Comparison of ENCODE assay signal across 25 cellular contexts in genomic region chr10:43350139-43350538, GRCh38. TPM values are rescaled to one million over a fixed set of nuclear protein-coding genes. Genes with fewer than 3 reads are reported as not detected.
DNase-seq lines count a peak whose midpoint lies in the region; ATAC-seq, FAIRE-seq and TF ChIP-seq lines count a peak whose summit lies in the region.
"Had no signal": no experiment of that assay in that cellular context is flagged by ENCODE, and none has a peak within 500 bp of the region (broad histone marks: within the 10 kb centered on the region; RNA-seq: fewer than 3 reads in every experiment).

No MANE protein-coding gene starts in this region.

- DNase-seq in HT-29 (ENCODE audit: low spot score) (peak; percentile 85), SK-N-DZ (ENCODE audit: low spot score) (peak; percentile 78), fibroblast of the aortic adventitia (ENCODE audit: low read depth) (peak; percentile 21), small intestine (peak; percentile 73), mucosa of gallbladder (ENCODE audit: low spot score) (no peak), GM13977 (ENCODE audit: low spot score) (no peak)
- DNase-seq: activated T-cell treated with anti-CD3 and anti-CD28 coated beads, Interleukin-2, amount 50 U/mL, for 24 hours; adrenal gland; HCEC 1CT; NCI-H2107; NCI-H446 treated with DMSO at 0.1 percent for 48 hours; psoas muscle; stimulated activated CD4-positive, alpha-beta T cell treated with anti-CD3 and anti-CD28 coated beads, Interleukin-1b, Interleukin-23, amount 100 ng/mL, for 48 hours; T1000 had no signal

- ATAC-seq in HG03378 (IDR thresholded peaks at IDR 0.05; ENCODE audit: unreplicated experiment): no peak
- ATAC-seq: psoas muscle; stimulated activated effector memory CD8-positive, alpha-beta T cell treated with anti-CD3 and anti-CD28 coated beads, Interleukin-12 subunit alpha, Interleukin-12 subunit beta, amount 100 ng/mL, for 72 hours had no signal

- in situ Hi-C loops in GM13977 (cut with MboI; ENCODE audit: low pct_unique_long_range_greater_than_20kb, low sequenced_read_pairs, unreplicated experiment): no loop called here

- H3K36me3 ChIP-seq in small intestine (ENCODE audit: control insufficient read depth in 2 of 2, insufficient read depth in 2 of 2, low read length in 2 of 2): no peaks in the 10 kb centered on the region
- H3K36me3 ChIP-seq: adrenal gland, neural progenitor cell had no signal

- H3K4me1 ChIP-seq in small intestine (ENCODE audit: control insufficient read depth in 2 of 2, insufficient read depth in 1 of 2, low read depth in 1 of 2, low read length in 1 of 2): no peaks in the 10 kb centered on the region
- H3K4me1 ChIP-seq: psoas muscle had no signal

- H3K27ac ChIP-seq in small intestine (ENCODE audit: low read depth in 1 of 2, low read length in 1 of 2): no peak overlapping the region
- H3K27ac ChIP-seq: adrenal gland, neural progenitor cell, psoas muscle had no signal

- 13 to 45% (median 33%) methylated on average over 6 of the region's 6 CpGs for WGBS in small intestine, 3 donors

- no peak for FAIRE-seq in small intestine (lab: Jason Lieb, UNC)
- FAIRE-seq: endothelial cell of umbilical vein, RCC 7860 had no signal

- no peaks in the 10 kb centered on the region for H3K27me3 ChIP-seq in small intestine (ENCODE audit: control insufficient read depth in 2 of 2, insufficient read depth in 2 of 2, low read length in 2 of 2)
- H3K27me3 ChIP-seq: neural progenitor cell had no signal

- no peaks in the 10 kb centered on the region for H3K9me3 ChIP-seq in small intestine (ENCODE audit: control insufficient read depth, low read depth)
- H3K9me3 ChIP-seq: adrenal gland, psoas muscle had no signal

- H3K4me3 ChIP-seq in fibroblast of the aortic adventitia (ENCODE audit: low read depth, low read length): no peak overlapping the region
- no peak overlapping the region for H3K4me3 ChIP-seq in small intestine (ENCODE audit: low read depth in 1 of 2, low read length in 2 of 2)
- H3K4me3 ChIP-seq: adrenal gland, neural progenitor cell, psoas muscle had no signal

- TF ChIP-seq CTCF in fibroblast of the aortic adventitia (IDR thresholded peaks at IDR 0.05; ENCODE audit: insufficient read depth, low read length) (no peak), GM13977 (IDR thresholded peaks at IDR 0.05; ENCODE audit: extremely low read depth, insufficient read depth, missing control alignments) (no peak)

RNA-seq across cellular contexts. Expression of gene FXYD4, which starts 21.3 kb away (rescaled TPM):
- not detected in 2 replicates for total RNA-seq in HT-29 (2014; rRNA removed; shearing (Covaris generic))
- polyA plus RNA-seq in SK-N-DZ (2014; cell fraction: cytosol; rRNA removed): not detected in 2 replicates
- polyA plus RNA-seq in SK-N-DZ (2014; cell fraction: nucleus; rRNA removed): not detected in 2 replicates
- total RNA-seq in fibroblast of the aortic adventitia (ENCODE audit: low replicate concordance): not detected in 2 replicates
- polyA plus RNA-seq in small intestine: under 1 TPM in 1 of 3 donors, not detected in 2; 0.10 TPM
- 1.6 TPM for total RNA-seq in mucosa of gallbladder
- total RNA-seq: cardiac septum; CD8-positive, alpha-beta memory T cell; dermis microvascular lymphatic vessel endothelial cell; endothelial cell of umbilical vein; lower leg skin; M059J; skeletal muscle tissue had no signal
- polyA plus RNA-seq: adrenal gland; CD8-positive, alpha-beta memory T cell; endothelial cell of umbilical vein had no signal

RNA-seq across cellular contexts. Expression of gene HNRNPF, which starts 58.8 kb away (rescaled TPM):
- total RNA-seq in HT-29 (2014; rRNA removed; shearing (Covaris generic)): 515 and 519 TPM in 2 replicates
- 164 and 165 TPM in 2 replicates for polyA plus RNA-seq in SK-N-DZ (2014; cell fraction: cytosol; rRNA removed)
- polyA plus RNA-seq in SK-N-DZ (2014; cell fraction: nucleus; rRNA removed): 49.1 and 84.0 TPM in 2 replicates
- total RNA-seq in fibroblast of the aortic adventitia (ENCODE audit: low replicate concordance): 66.2 and 196 TPM in 2 replicates
- polyA plus RNA-seq in small intestine: 100 to 1,000 TPM; 138 to 194 (median 158) TPM
- total RNA-seq in mucosa of gallbladder: 184 TPM

Comparison
In these comparisons a context has a peak if more than half of its experiments do, and no peak if none do; other contexts are left out.
1. DNase-seq: peak in HT-29 (single experiment), SK-N-DZ (single experiment), fibroblast of the aortic adventitia (single experiment) and small intestine (single experiment); none in mucosa of gallbladder (single experiment) and GM13977 (single experiment).